In genomic region chr3:107465064-107465631, GRCh38 we compare ENCODE assay signal across 29 cellular contexts. TPM values are rescaled to one million over a fixed set of nuclear protein-coding genes. Genes with fewer than 3 reads are reported as not detected.
A peak's percentile ranks its signal among the peaks of the same experiment; 100 is the strongest.
DNase-seq lines count a peak whose midpoint lies in the region; ATAC-seq and TF ChIP-seq lines count a peak whose summit lies in the region.
"Had no signal": no experiment of that assay in that cellular context is flagged by ENCODE, and none has a peak within 500 bp of the region (broad histone marks: within the 10 kb centered on the region; RNA-seq: fewer than 3 reads in every experiment).

No MANE protein-coding gene starts in this region.

- no peak for DNase-seq in activated T-cell treated with anti-CD3 and anti-CD28 coated beads, Interleukin-2, amount 50 U/mL, for 72 hours
- DNase-seq in activated T-cell treated with anti-CD3 and anti-CD28 coated beads, Interleukin-2, amount 50 U/mL, for 24 hours, result no peak
- DNase-seq in stimulated activated naive CD8-positive, alpha-beta T cell treated with anti-CD3 and anti-CD28 coated beads, Interleukin-15, amount 100 ng/mL, for 72 hours, result no peak
- DNase-seq in body of pancreas, result no peak
- DNase-seq: activated T-cell treated with anti-CD3 and anti-CD28 coated beads, Interleukin-2, amount 50 U/mL, for 4 hours; adrenal gland; Caco-2; DMS53; endodermal cell; GM23248; mammary epithelial cell; NCI-H146; NCI-H2107; NCI-H446; NCI-H748 treated with DMSO at 0.1 percent for 48 hours; sigmoid colon; stimulated activated CD4-positive, alpha-beta T cell treated with anti-CD3 and anti-CD28 coated beads, Interleukin-12 subunit alpha, Interleukin-12 subunit beta, amount 100 ng/mL, for 4 hours; stimulated activated CD4-positive, alpha-beta T cell treated with anti-CD3 and anti-CD28 coated beads, Interleukin-4, amount 100 ng/mL, for 1 hour; substantia nigra; SW 1271; upper lobe of right lung had no signal

- H3K27ac ChIP-seq in body of pancreas, result no peak overlapping the region
- H3K27ac ChIP-seq: adrenal gland, C4-2B, GM23248, sigmoid colon, upper lobe of right lung had no signal

- no peak overlapping the region for H3K27ac Mint-ChIP-seq in activated T-cell treated with anti-CD3 and anti-CD28 coated beads, Interleukin-2, amount 50 U/mL, for 72 hours
- no peak overlapping the region for H3K27ac Mint-ChIP-seq in activated T-cell treated with anti-CD3 and anti-CD28 coated beads, Interleukin-2, amount 50 U/mL, for 24 hours
- no peak overlapping the region for H3K27ac Mint-ChIP-seq in stimulated activated naive CD8-positive, alpha-beta T cell treated with anti-CD3 and anti-CD28 coated beads, Interleukin-15, amount 100 ng/mL, for 72 hours
- H3K27ac Mint-ChIP-seq: brain; dendritic cell treated with granulocyte-macrophage colony-stimulating factor and Interleukin-4, amounts not matched to agents 40 ng/mL and 50 ng/mL, for 4 days; endodermal cell; nephron had no signal

- no peaks in the 10 kb centered on the region for H3K36me3 Mint-ChIP-seq in activated T-cell treated with anti-CD3 and anti-CD28 coated beads, Interleukin-2, amount 50 U/mL, for 72 hours (ENCODE audit: insufficient read depth in 2 of 2)
- no peaks in the 10 kb centered on the region for H3K36me3 Mint-ChIP-seq in activated T-cell treated with anti-CD3 and anti-CD28 coated beads, Interleukin-2, amount 50 U/mL, for 24 hours (ENCODE audit: low read depth)
- H3K36me3 Mint-ChIP-seq: brain had no signal

- TF ChIP-seq CTCF in body of pancreas (IDR thresholded peaks at IDR 0.05), result no peak

- no peak overlapping the region for H3K4me3 ChIP-seq in body of pancreas
- H3K4me3 ChIP-seq: adrenal gland, GM23248, sigmoid colon, upper lobe of right lung had no signal

- H3K4me1 ChIP-seq in body of pancreas, result no peaks in the 10 kb centered on the region
- H3K4me1 ChIP-seq: adrenal gland, Caco-2, sigmoid colon, upper lobe of right lung had no signal

- H3K36me3 ChIP-seq in body of pancreas (replicated peaks in 1 of 2; ENCODE audit: insufficient read depth in 1 of 2, low read depth in 2 of 2), result no peaks in the 10 kb centered on the region
- H3K36me3 ChIP-seq: adrenal gland, sigmoid colon, upper lobe of right lung had no signal

- H3K4me3 Mint-ChIP-seq in activated T-cell treated with anti-CD3 and anti-CD28 coated beads, Interleukin-2, amount 50 U/mL, for 72 hours, result no peak overlapping the region
- no peak overlapping the region for H3K4me3 Mint-ChIP-seq in activated T-cell treated with anti-CD3 and anti-CD28 coated beads, Interleukin-2, amount 50 U/mL, for 24 hours
- H3K4me3 Mint-ChIP-seq in stimulated activated naive CD8-positive, alpha-beta T cell treated with anti-CD3 and anti-CD28 coated beads, Interleukin-15, amount 100 ng/mL, for 72 hours, result no peak overlapping the region
- H3K4me3 Mint-ChIP-seq: activated T-cell treated with anti-CD3 and anti-CD28 coated beads, Interleukin-2, amount 50 U/mL, for 4 hours; brain; dendritic cell treated with granulocyte-macrophage colony-stimulating factor and Interleukin-4, amounts not matched to agents 40 ng/mL and 50 ng/mL, for 4 days; endodermal cell; nephron had no signal

- intact Hi-C loops in body of pancreas (cut with DNase I), result no loop called here

- H3K4me1 Mint-ChIP-seq in activated T-cell treated with anti-CD3 and anti-CD28 coated beads, Interleukin-2, amount 50 U/mL, for 72 hours (ENCODE audit: low read depth), result no peaks in the 10 kb centered on the region
- peaks cover 3% of the 10 kb centered on the region for H3K4me1 Mint-ChIP-seq in activated T-cell treated with anti-CD3 and anti-CD28 coated beads, Interleukin-2, amount 50 U/mL, for 24 hours (ENCODE audit: low read depth)
- no peaks in the 10 kb centered on the region for H3K4me1 Mint-ChIP-seq in stimulated activated naive CD8-positive, alpha-beta T cell treated with anti-CD3 and anti-CD28 coated beads, Interleukin-15, amount 100 ng/mL, for 72 hours
- H3K4me1 Mint-ChIP-seq: brain, nephron had no signal

- ATAC-seq in activated T-cell treated with anti-CD3 and anti-CD28 coated beads, Interleukin-2, amount 50 U/mL, for 72 hours (replicated peaks in 1 of 2), result peak; percentile 59 to 87
- ATAC-seq in HG02642 (IDR thresholded peaks at IDR 0.05; ENCODE audit: poor library complexity, unreplicated experiment) (peak; percentile 60), HG03378 (IDR thresholded peaks at IDR 0.05; ENCODE audit: unreplicated experiment) (peak; percentile 56), body of pancreas (no peak), HG02678 (IDR thresholded peaks at IDR 0.05; ENCODE audit: unreplicated experiment) (no peak), GM18505 (IDR thresholded peaks at IDR 0.05; ENCODE audit: unreplicated experiment) (no peak)
- ATAC-seq in stimulated activated naive CD8-positive, alpha-beta T cell treated with anti-CD3 and anti-CD28 coated beads, Interleukin-15, amount 100 ng/mL, for 72 hours, result peak; percentile 69
- ATAC-seq: upper lobe of right lung had no signal

- no peaks in the 10 kb centered on the region for H3K9me3 Mint-ChIP-seq in activated T-cell treated with anti-CD3 and anti-CD28 coated beads, Interleukin-2, amount 50 U/mL, for 72 hours
- H3K9me3 Mint-ChIP-seq in activated T-cell treated with anti-CD3 and anti-CD28 coated beads, Interleukin-2, amount 50 U/mL, for 24 hours, result no peaks in the 10 kb centered on the region
- no peaks in the 10 kb centered on the region for H3K9me3 Mint-ChIP-seq in stimulated activated naive CD8-positive, alpha-beta T cell treated with anti-CD3 and anti-CD28 coated beads, Interleukin-15, amount 100 ng/mL, for 72 hours
- H3K9me3 Mint-ChIP-seq: activated T-cell treated with anti-CD3 and anti-CD28 coated beads, Interleukin-2, amount 50 U/mL, for 4 hours; dendritic cell treated with granulocyte-macrophage colony-stimulating factor and Interleukin-4, amounts not matched to agents 40 ng/mL and 50 ng/mL, for 4 days; endodermal cell; nephron had no signal

- TF ChIP-seq POLR2A in body of pancreas (IDR thresholded peaks at IDR 0.05) (no peak), GM18505 (IDR thresholded peaks at IDR 0.05; ENCODE audit: borderline replicate concordance, extremely low read depth, insufficient read depth, insufficient read length) (no peak)

- no peaks in the 10 kb centered on the region for H3K9me3 ChIP-seq in body of pancreas
- H3K9me3 ChIP-seq: adrenal gland, Caco-2, sigmoid colon, upper lobe of right lung had no signal

- H3K27me3 Mint-ChIP-seq in activated T-cell treated with anti-CD3 and anti-CD28 coated beads, Interleukin-2, amount 50 U/mL, for 72 hours (ENCODE audit: low read depth), result peaks cover 12% of the 10 kb centered on the region
- peaks cover 6% of the 10 kb centered on the region for H3K27me3 Mint-ChIP-seq in activated T-cell treated with anti-CD3 and anti-CD28 coated beads, Interleukin-2, amount 50 U/mL, for 24 hours
- H3K27me3 Mint-ChIP-seq in stimulated activated naive CD8-positive, alpha-beta T cell treated with anti-CD3 and anti-CD28 coated beads, Interleukin-15, amount 100 ng/mL, for 72 hours, result no peaks in the 10 kb centered on the region
- H3K27me3 Mint-ChIP-seq: dendritic cell treated with granulocyte-macrophage colony-stimulating factor and Interleukin-4, amounts not matched to agents 40 ng/mL and 50 ng/mL, for 4 days had no signal

- no peaks in the 10 kb centered on the region for H3K27me3 ChIP-seq in body of pancreas
- H3K27me3 ChIP-seq: adrenal gland, sigmoid colon, upper lobe of right lung had no signal

- WGBS in body of pancreas, 2 donors, result 92 to 95% methylated on average over 3 of the region's 3 CpGs

RNA-seq across cellular contexts. Expression of gene BBX, which starts 57.6 kb away (rescaled TPM):
- 10 to 100 TPM; 65.0 to 65.1 TPM for total RNA-seq in activated T-cell treated with anti-CD3 and anti-CD28 coated beads, Interleukin-2, amount 50 U/mL, for 72 hours
- 10 to 100 TPM; 17.5 to 28.8 TPM for total RNA-seq in body of pancreas

Comparison
In these comparisons a context has a peak if more than half of its experiments do, and no peak if none do; other contexts are left out.
1. ATAC-seq: peak in activated T-cell treated with anti-CD3 and anti-CD28 coated beads, Interleukin-2, amount 50 U/mL, for 72 hours (2 of 2), HG02642 (single experiment), HG03378 (single experiment) and stimulated activated naive CD8-positive, alpha-beta T cell treated with anti-CD3 and anti-CD28 coated beads, Interleukin-15, amount 100 ng/mL, for 72 hours (single experiment); none in body of pancreas (single experiment), HG02678 (single experiment) and GM18505 (single experiment).